In the genomic region with DNA sequence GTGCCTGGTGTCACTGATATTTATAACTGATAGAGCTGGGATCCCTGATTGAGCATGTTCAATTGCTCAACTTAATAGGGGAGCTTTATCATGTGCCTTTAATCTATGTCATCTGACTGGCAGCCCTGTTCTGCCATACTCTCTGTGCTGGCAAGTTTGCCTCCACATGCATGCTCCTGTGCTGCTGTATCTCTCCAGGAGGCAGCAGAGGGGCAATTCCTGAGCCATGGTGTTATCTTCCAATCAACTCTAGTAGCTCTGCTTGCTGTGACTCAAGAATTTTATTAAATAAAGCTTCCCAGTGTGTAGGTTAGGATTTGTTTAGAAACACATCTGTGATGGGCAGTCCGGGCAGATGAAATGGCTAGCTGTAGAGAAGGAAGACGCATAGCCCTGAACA, we compare ENCODE assay signal across 18 cellular contexts.
A peak's percentile ranks its signal among the peaks of the same experiment; 100 is the strongest.
DNase-seq lines count a peak whose midpoint lies in the region; ATAC-seq and TF ChIP-seq lines count a peak whose summit lies in the region.
"Had no signal": no experiment of that assay in that cellular context is flagged by ENCODE, and none has a peak within 500 bp of the region (broad histone marks: within the 10 kb centered on the region; RNA-seq: fewer than 3 reads in every experiment).

No MANE protein-coding gene starts in this region.

- H3K36me3 Mint-ChIP-seq in WTC11: no peaks in the 10 kb centered on the region

- H3K4me1 ChIP-seq in psoas muscle: no peaks in the 10 kb centered on the region
- H3K4me1 ChIP-seq: A549, Caco-2 had no signal

- CTCF ChIA-PET in WTC11 (lab: Charles Lee): interaction anchor here (0.7 to 1.2 kb wide), 3 partner anchors 72 to 266 kb away, joined by 3 read pairs; no protein-coding TSS in a partner anchor

- POLR2A ChIA-PET in WTC11 (lab: Charles Lee): no interaction called here

- no peak overlapping the region for H3K27ac Mint-ChIP-seq in WTC11
- H3K27ac Mint-ChIP-seq: CD4-positive, alpha-beta T cell had no signal

- H3K36me3 ChIP-seq in psoas muscle (ENCODE audit: insufficient read depth in 1 of 2, low read depth in 1 of 2): no peaks in the 10 kb centered on the region

- TF ChIP-seq CTCF in WTC11 (IDR thresholded peaks at IDR 0.05) (no peak), psoas muscle (IDR thresholded peaks at IDR 0.05) (no peak)

- H3K4me1 Mint-ChIP-seq in WTC11: no peaks in the 10 kb centered on the region

- H3K4me3 Mint-ChIP-seq in WTC11: no peak overlapping the region
- H3K4me3 Mint-ChIP-seq: CD4-positive, alpha-beta T cell had no signal

- DNase-seq in NCI-H82 (lab: John Stamatoyannopoulos, UW): peak; percentile 0
- no peak for DNase-seq in NCI-H82 treated with DMSO at 0.1 percent for 48 hours (lab: John Stamatoyannopoulos, UW; ENCODE audit: unreplicated experiment)
- DNase-seq in WTC11 (ENCODE audit: low spot score): no peak
- peak; percentile 13 for DNase-seq in iPS-NIHi7 (ENCODE audit: extremely low spot score)
- DNase-seq in psoas muscle: no peak
- DNase-seq in nucleus accumbens (lab: John Stamatoyannopoulos, UW): no peak
- DNase-seq: AML-193; Caco-2; CD4-positive, alpha-beta T cell; DMS79; GDM1; GM23248; H7; IMR-90 had no signal

- H3K9me3 ChIP-seq in psoas muscle: no peaks in the 10 kb centered on the region
- H3K9me3 ChIP-seq: A549, Caco-2 had no signal

- H3K27ac ChIP-seq in psoas muscle: no peak overlapping the region
- H3K27ac ChIP-seq: 22Rv1, A549, C4-2B, GM23248 had no signal

- H3K9me3 Mint-ChIP-seq in WTC11: peaks cover 4% of the 10 kb centered on the region; the same call in 1 of the 2 replicates

- H3K4me3 ChIP-seq in psoas muscle: no peak overlapping the region
- H3K4me3 ChIP-seq: A549, GM23248 had no signal

- WGBS in psoas muscle, 3 donors: 82 to 95% (median 87%) methylated on average over 2 of the region's 2 CpGs

- intact Hi-C loops in psoas muscle (cut with DNase I): no loop called here

- no peaks in the 10 kb centered on the region for H3K27me3 ChIP-seq in psoas muscle (ENCODE audit: insufficient read depth in 3 of 3, low read length in 2 of 3)

- peak; percentile 72 for ATAC-seq in WTC11
- no peak for ATAC-seq in psoas muscle
- no peak for ATAC-seq in HG02798 (IDR thresholded peaks at IDR 0.05; ENCODE audit: poor library complexity, unreplicated experiment)
- ATAC-seq: A549 had no signal

- H3K27me3 Mint-ChIP-seq in WTC11 (ENCODE audit: low read depth): no peaks in the 10 kb centered on the region
- H3K27me3 Mint-ChIP-seq: CD4-positive, alpha-beta T cell had no signal

TF ChIP-seq in WTC11, 78 proteins besides CTCF, POLR2A, EP300 and RAD21:
- TF ChIP-seq ELF4 (CRISPR knock-in tag; IDR thresholded peaks at IDR 0.05; ENCODE audit: low read depth): no peak
- no peak for TF ChIP-seq ZNF121 (CRISPR knock-in tag; IDR thresholded peaks at IDR 0.05)
- TF ChIP-seq, protein P1, sequence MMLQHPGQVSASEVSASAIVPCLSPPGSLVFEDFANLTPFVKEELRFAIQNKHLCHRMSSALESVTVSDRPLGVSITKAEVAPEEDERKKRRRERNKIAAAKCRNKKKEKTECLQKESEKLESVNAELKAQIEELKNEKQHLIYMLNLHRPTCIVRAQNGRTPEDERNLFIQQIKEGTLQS (CRISPR knock-in tag; conservative IDR thresholded peaks at IDR 0.05): no peak
- TF ChIP-seq ZNF396 (CRISPR knock-in tag; IDR thresholded peaks at IDR 0.05; ENCODE audit: borderline replicate concordance): no peak
- no peak for TF ChIP-seq ESRRA (CRISPR knock-in tag; IDR thresholded peaks at IDR 0.05; ENCODE audit: borderline replicate concordance)
- no peak for TF ChIP-seq ZNF263 (CRISPR knock-in tag; IDR thresholded peaks at IDR 0.05; ENCODE audit: low read depth)
- TF ChIP-seq, protein P2, sequence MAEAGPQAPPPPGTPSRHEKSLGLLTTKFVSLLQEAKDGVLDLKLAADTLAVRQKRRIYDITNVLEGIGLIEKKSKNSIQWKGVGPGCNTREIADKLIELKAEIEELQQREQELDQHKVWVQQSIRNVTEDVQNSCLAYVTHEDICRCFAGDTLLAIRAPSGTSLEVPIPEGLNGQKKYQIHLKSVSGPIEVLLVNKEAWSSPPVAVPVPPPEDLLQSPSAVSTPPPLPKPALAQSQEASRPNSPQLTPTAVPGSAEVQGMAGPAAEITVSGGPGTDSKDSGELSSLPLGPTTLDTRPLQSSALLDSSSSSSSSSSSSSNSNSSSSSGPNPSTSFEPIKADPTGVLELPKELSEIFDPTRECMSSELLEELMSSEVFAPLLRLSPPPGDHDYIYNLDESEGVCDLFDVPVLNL (CRISPR knock-in tag; IDR thresholded peaks at IDR 0.05; ENCODE audit: borderline replicate concordance, low read depth): no peak
- TF ChIP-seq, protein P3, sequence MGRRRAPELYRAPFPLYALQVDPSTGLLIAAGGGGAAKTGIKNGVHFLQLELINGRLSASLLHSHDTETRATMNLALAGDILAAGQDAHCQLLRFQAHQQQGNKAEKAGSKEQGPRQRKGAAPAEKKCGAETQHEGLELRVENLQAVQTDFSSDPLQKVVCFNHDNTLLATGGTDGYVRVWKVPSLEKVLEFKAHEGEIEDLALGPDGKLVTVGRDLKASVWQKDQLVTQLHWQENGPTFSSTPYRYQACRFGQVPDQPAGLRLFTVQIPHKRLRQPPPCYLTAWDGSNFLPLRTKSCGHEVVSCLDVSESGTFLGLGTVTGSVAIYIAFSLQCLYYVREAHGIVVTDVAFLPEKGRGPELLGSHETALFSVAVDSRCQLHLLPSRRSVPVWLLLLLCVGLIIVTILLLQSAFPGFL (CRISPR knock-in tag; IDR thresholded peaks at IDR 0.05; ENCODE audit: borderline replicate concordance): no peak
- TF ChIP-seq, protein P4, sequence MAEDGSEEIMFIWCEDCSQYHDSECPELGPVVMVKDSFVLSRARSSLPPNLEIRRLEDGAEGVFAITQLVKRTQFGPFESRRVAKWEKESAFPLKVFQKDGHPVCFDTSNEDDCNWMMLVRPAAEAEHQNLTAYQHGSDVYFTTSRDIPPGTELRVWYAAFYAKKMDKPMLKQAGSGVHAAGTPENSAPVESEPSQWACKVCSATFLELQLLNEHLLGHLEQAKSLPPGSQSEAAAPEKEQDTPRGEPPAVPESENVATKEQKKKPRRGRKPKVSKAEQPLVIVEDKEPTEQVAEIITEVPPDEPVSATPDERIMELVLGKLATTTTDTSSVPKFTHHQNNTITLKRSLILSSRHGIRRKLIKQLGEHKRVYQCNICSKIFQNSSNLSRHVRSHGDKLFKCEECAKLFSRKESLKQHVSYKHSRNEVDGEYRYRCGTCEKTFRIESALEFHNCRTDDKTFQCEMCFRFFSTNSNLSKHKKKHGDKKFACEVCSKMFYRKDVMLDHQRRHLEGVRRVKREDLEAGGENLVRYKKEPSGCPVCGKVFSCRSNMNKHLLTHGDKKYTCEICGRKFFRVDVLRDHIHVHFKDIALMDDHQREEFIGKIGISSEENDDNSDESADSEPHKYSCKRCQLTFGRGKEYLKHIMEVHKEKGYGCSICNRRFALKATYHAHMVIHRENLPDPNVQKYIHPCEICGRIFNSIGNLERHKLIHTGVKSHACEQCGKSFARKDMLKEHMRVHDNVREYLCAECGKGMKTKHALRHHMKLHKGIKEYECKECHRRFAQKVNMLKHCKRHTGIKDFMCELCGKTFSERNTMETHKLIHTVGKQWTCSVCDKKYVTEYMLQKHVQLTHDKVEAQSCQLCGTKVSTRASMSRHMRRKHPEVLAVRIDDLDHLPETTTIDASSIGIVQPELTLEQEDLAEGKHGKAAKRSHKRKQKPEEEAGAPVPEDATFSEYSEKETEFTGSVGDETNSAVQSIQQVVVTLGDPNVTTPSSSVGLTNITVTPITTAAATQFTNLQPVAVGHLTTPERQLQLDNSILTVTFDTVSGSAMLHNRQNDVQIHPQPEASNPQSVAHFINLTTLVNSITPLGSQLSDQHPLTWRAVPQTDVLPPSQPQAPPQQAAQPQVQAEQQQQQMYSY (CRISPR knock-in tag; IDR thresholded peaks at IDR 0.05): no peak

Comparison
In these comparisons a context has a peak if more than half of its experiments do, and no peak if none do; other contexts are left out.
1. DNase-seq: peak in NCI-H82 (single experiment) and iPS-NIHi7 (single experiment); none in NCI-H82 treated with DMSO at 0.1 percent for 48 hours (single experiment), WTC11 (single experiment), psoas muscle (0 of 2) and nucleus accumbens (0 of 56).